Comparison of ENCODE assay signal across 8 cellular contexts in the genomic region with DNA sequence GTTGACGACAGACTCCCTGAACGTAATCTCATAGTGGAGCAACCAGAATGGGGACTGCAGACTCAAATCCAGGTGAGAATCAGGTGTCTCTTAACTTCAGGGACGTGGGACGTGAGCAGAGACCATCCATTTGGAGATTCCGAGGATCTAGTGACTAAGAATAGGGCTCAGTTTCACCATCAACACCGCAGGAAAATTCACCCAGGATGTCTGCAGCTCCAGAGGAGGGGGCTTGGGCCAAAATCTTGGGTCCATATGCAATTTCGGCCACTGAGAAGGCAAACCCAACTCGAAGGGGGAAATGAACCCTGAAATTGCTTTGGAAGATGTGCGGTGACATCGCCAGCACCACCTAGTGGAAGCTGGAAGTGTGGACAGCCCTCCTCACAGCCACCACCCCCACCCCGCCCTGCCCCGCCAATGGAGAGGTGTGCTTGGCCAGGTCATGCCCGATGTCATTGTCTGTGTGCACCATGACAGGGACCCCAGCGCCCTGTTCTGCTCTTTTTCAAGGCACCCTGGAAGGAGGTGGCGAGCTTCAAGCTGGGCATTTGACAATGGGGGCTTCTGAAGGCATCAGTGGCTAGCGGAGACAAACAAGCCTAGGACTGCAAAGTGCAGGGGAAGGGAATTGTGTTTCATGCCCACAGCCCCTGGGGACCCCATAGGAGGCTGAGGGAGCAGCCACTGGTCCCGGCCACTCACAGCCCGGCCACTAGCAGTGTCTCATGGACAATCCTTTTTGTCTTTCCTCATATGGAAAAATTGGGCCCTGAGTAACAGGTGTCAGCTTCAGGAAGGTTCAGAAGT. TPM values are rescaled to one million over a fixed set of nuclear protein-coding genes. Genes with fewer than 3 reads are reported as not detected.
A peak's percentile ranks its signal among the peaks of the same experiment; 100 is the strongest.
DNase-seq lines count a peak whose midpoint lies in the region; ATAC-seq, FAIRE-seq and TF ChIP-seq lines count a peak whose summit lies in the region.

No MANE protein-coding gene starts in this region.

- no peaks in the 10 kb centered on the region for H3K4me1 ChIP-seq in pancreas

- no peak overlapping the region for H3K4me3 ChIP-seq in foreskin fibroblast (ENCODE audit: low read depth in 1 of 2, low read length in 2 of 2)
- H3K4me3 ChIP-seq in pancreas, result no peak overlapping the region

- intact Hi-C loops in activated T-helper 2 cell treated with anti-CD3 and anti-CD28 coated beads, Interferon-gamma antibody, Interleukin-2, Interleukin-4, amounts not matched to agents 10 μg/mL and 5 μg/mL and 100 μg/mL, durations not matched to agents 14 hours and 24 hours and 36 hours (cut with micrococcal nuclease), result loop anchor here (2.0 to 5.0 kb wide), 2 partner anchors 39 to 80 kb away; a partner anchor contains a TSS
- intact Hi-C loops in pancreas (cut with DNase I), result loop anchor here in 1 of 3 donors (10.0 kb wide), 1 partner anchor 83 kb away; no protein-coding TSS in a partner anchor

- peak overlapping the region; percentile 40 for H3K27ac Mint-ChIP-seq in activated T-helper 2 cell treated with anti-CD3 and anti-CD28 coated beads, Interferon-gamma antibody, Interleukin-2, Interleukin-4, amounts not matched to agents 10 μg/mL and 5 μg/mL and 100 μg/mL, durations not matched to agents 14 hours and 24 hours and 36 hours
- no peak overlapping the region for H3K27ac Mint-ChIP-seq in type B pancreatic cell

- H3K27me3 ChIP-seq in pancreas, result no peaks in the 10 kb centered on the region

- TF ChIP-seq CTCF in foreskin fibroblast (IDR thresholded peaks at IDR 0.05; ENCODE audit: low read depth, low read length) (peak; percentile 56), pancreas (IDR thresholded peaks at IDR 0.05) (peak; percentile 40 to 59 (median 56)), type B pancreatic cell (conservative IDR thresholded peaks at IDR 0.05) (peak; percentile 87)

- peak; percentile 7 to 57 for DNase-seq in AML-193 (lab: John Stamatoyannopoulos, UW)
- DNase-seq in GM19239 (ENCODE audit: insufficient read length, low spot score), result peak; percentile 68
- DNase-seq in RCC 7860 (ENCODE audit: low spot score), result peak; percentile 54
- DNase-seq in activated T-helper 2 cell treated with anti-CD3 and anti-CD28 coated beads, Interferon-gamma antibody, Interleukin-2, Interleukin-4, amounts not matched to agents 10 μg/mL and 5 μg/mL and 100 μg/mL, durations not matched to agents 14 hours and 24 hours and 36 hours (ENCODE audit: low spot score), result peak; percentile 45
- peak in 1 of 2 donors; percentile 81 for DNase-seq in foreskin fibroblast
- peak in 3 of 6 donors; percentile 48 to 68 (median 58) for DNase-seq in pancreas
- DNase-seq in type B pancreatic cell (ENCODE audit: extremely low spot score, unreplicated experiment), result no peak

- H3K4me1 Mint-ChIP-seq in activated T-helper 2 cell treated with anti-CD3 and anti-CD28 coated beads, Interferon-gamma antibody, Interleukin-2, Interleukin-4, amounts not matched to agents 10 μg/mL and 5 μg/mL and 100 μg/mL, durations not matched to agents 14 hours and 24 hours and 36 hours (ENCODE audit: low read depth), result peaks cover 4% of the 10 kb centered on the region
- H3K4me1 Mint-ChIP-seq in type B pancreatic cell (ENCODE audit: unreplicated experiment), result peaks cover 4% of the 10 kb centered on the region

- H3K4me3 Mint-ChIP-seq in activated T-helper 2 cell treated with anti-CD3 and anti-CD28 coated beads, Interferon-gamma antibody, Interleukin-2, Interleukin-4, amounts not matched to agents 10 μg/mL and 5 μg/mL and 100 μg/mL, durations not matched to agents 14 hours and 24 hours and 36 hours (ENCODE audit: low read depth), result no peak overlapping the region
- H3K4me3 Mint-ChIP-seq in type B pancreatic cell, result no peak overlapping the region

- H3K9me3 Mint-ChIP-seq in activated T-helper 2 cell treated with anti-CD3 and anti-CD28 coated beads, Interferon-gamma antibody, Interleukin-2, Interleukin-4, amounts not matched to agents 10 μg/mL and 5 μg/mL and 100 μg/mL, durations not matched to agents 14 hours and 24 hours and 36 hours, result no peaks in the 10 kb centered on the region
- no peaks in the 10 kb centered on the region for H3K9me3 Mint-ChIP-seq in type B pancreatic cell

- no peaks in the 10 kb centered on the region for H3K9me3 ChIP-seq in pancreas

- H3K36me3 ChIP-seq in pancreas, result peaks cover 2 to 22% (median 12%) of the 10 kb centered on the region in 3 donors

- peak; percentile 62 to 87 (median 84) for ATAC-seq in pancreas
- ATAC-seq in HG03039 (IDR thresholded peaks at IDR 0.05; ENCODE audit: unreplicated experiment), result no peak

- H3K36me3 Mint-ChIP-seq in activated T-helper 2 cell treated with anti-CD3 and anti-CD28 coated beads, Interferon-gamma antibody, Interleukin-2, Interleukin-4, amounts not matched to agents 10 μg/mL and 5 μg/mL and 100 μg/mL, durations not matched to agents 14 hours and 24 hours and 36 hours (ENCODE audit: low read depth), result peaks cover 32% of the 10 kb centered on the region
- peaks cover 7% of the 10 kb centered on the region for H3K36me3 Mint-ChIP-seq in type B pancreatic cell

- H3K27me3 Mint-ChIP-seq in activated T-helper 2 cell treated with anti-CD3 and anti-CD28 coated beads, Interferon-gamma antibody, Interleukin-2, Interleukin-4, amounts not matched to agents 10 μg/mL and 5 μg/mL and 100 μg/mL, durations not matched to agents 14 hours and 24 hours and 36 hours (ENCODE audit: low read depth), result no peaks in the 10 kb centered on the region
- H3K27me3 Mint-ChIP-seq in type B pancreatic cell, result no peaks in the 10 kb centered on the region

- WGBS in pancreas, 2 donors, result 21 to 25% methylated on average over 18 of the region's 18 CpGs

- H3K27ac ChIP-seq in pancreas, result no peak overlapping the region

- FAIRE-seq in GM19239 (lab: Jason Lieb, UNC), result peak; percentile 95
- FAIRE-seq in RCC 7860 (lab: Jason Lieb, UNC), result no peak
- FAIRE-seq in pancreas (lab: Jason Lieb, UNC), result no peak

RNA-seq across cellular contexts. Expression of a gene that starts 24.8 kb away (rescaled TPM):
- 28.5 and 31.5 TPM in 2 replicates for total RNA-seq in activated T-helper 2 cell treated with anti-CD3 and anti-CD28 coated beads, Interferon-gamma antibody, Interleukin-2, Interleukin-4, amounts not matched to agents 10 μg/mL and 5 μg/mL and 100 μg/mL, durations not matched to agents 14 hours and 24 hours and 36 hours
- total RNA-seq in pancreas (10 to 100 TPM in 2 of 6 donors, 1 to 10 TPM in 4; 3.2 to 25.5 (median 6.8) TPM), type B pancreatic cell (ENCODE audit: low replicate concordance) (5.4 and 6.8 TPM in 2 replicates)
- polyA plus RNA-seq in pancreas, result 1 to 10 TPM; 4.0 to 5.4 TPM

RNA-seq across cellular contexts. Expression of a gene that starts 38.4 kb away (rescaled TPM):
- 54.7 and 55.4 TPM in 2 replicates for total RNA-seq in activated T-helper 2 cell treated with anti-CD3 and anti-CD28 coated beads, Interferon-gamma antibody, Interleukin-2, Interleukin-4, amounts not matched to agents 10 μg/mL and 5 μg/mL and 100 μg/mL, durations not matched to agents 14 hours and 24 hours and 36 hours
- total RNA-seq in pancreas (10 to 100 TPM in 4 of 6 donors, 1 to 10 TPM in 2; 6.3 to 23.4 (median 12.4) TPM), type B pancreatic cell (ENCODE audit: low replicate concordance) (23.7 and 30.4 TPM in 2 replicates)
- 10 to 100 TPM; 18.4 to 20.6 TPM for polyA plus RNA-seq in pancreas
